In genomic region chr20:34703573-34704176, GRCh38 we compare ENCODE assay signal across 8 cellular contexts. TPM values are rescaled to one million over a fixed set of nuclear protein-coding genes. Genes with fewer than 3 reads are reported as not detected.
A peak's percentile ranks its signal among the peaks of the same experiment; 100 is the strongest.
DNase-seq lines count a peak whose midpoint lies in the region; ATAC-seq and TF ChIP-seq lines count a peak whose summit lies in the region.

No MANE protein-coding gene starts in this region.

- peak overlapping the region; percentile 63 to 79 (median 71) for H3K4me3 ChIP-seq in spleen

- TF ChIP-seq CTCF in spleen (IDR thresholded peaks at IDR 0.05 in 8 of 11, conservative IDR thresholded peaks at IDR 0.05 in 3 of 11), result no peak

- 0 to 2% (median 1%) methylated on average over 27 to 36 of the region's 36 CpGs for WGBS in spleen, 5 donors

- no peak for TF ChIP-seq POLR2A in spleen (IDR thresholded peaks at IDR 0.05)

- intact Hi-C loops in spleen (cut with DNase I; ENCODE audit: low total_unique reads), result no loop called here

- no peaks in the 10 kb centered on the region for H3K9me3 ChIP-seq in spleen

- H3K4me1 ChIP-seq in spleen, result peaks cover 7 to 55% (median 36%) of the 10 kb centered on the region in 6 donors

- no peaks in the 10 kb centered on the region for H3K36me3 ChIP-seq in spleen

- H3K27me3 ChIP-seq in spleen (replicated peaks in 1 of 7), result no peaks in the 10 kb centered on the region

- ATAC-seq in GM21528 (IDR thresholded peaks at IDR 0.05; ENCODE audit: low FRiP score, unreplicated experiment), result no peak

- DNase-seq in DMS79 treated with DMSO at 0.1 percent for 48 hours (lab: John Stamatoyannopoulos, UW), result peak; percentile 15
- DNase-seq in DMS79 (lab: John Stamatoyannopoulos, UW), result no peak
- peak; percentile 27 for DNase-seq in NCI-H345 treated with DMSO at 0.1 percent for 48 hours (lab: John Stamatoyannopoulos, UW; ENCODE audit: unreplicated experiment)
- DNase-seq in astrocyte of the hippocampus (ENCODE audit: low read depth, low spot score), result peak; percentile 48
- DNase-seq in islet precursor cell, result peak; percentile 65
- no peak for DNase-seq in spleen
- DNase-seq in D341Med (ENCODE audit: low spot score), result no peak

- H3K27ac ChIP-seq in spleen, result peak overlapping the region; percentile 82 to 100 (median 99)

RNA-seq across cellular contexts. Expression of gene TP53INP2, which starts 0.5 kb away (rescaled TPM):
- 10 to 100 TPM in 1 of 7 donors, 1 to 10 TPM in 6; 4.8 to 10.6 (median 7.4) TPM for total RNA-seq in spleen
- polyA plus RNA-seq in spleen, result 1 to 10 TPM; 2.0 to 3.0 (median 2.6) TPM

RNA-seq across cellular contexts. Expression of gene PIGU, which starts 26.8 kb away (rescaled TPM):
- 10 to 100 TPM; 10.0 to 20.4 (median 14.2) TPM for total RNA-seq in spleen
- 10 to 100 TPM; 13.3 to 15.2 (median 15.0) TPM for polyA plus RNA-seq in spleen

Comparison
In these comparisons a context has a peak if more than half of its experiments do, and no peak if none do; other contexts are left out.
1. DNase-seq: peak in DMS79 treated with DMSO at 0.1 percent for 48 hours (single experiment), NCI-H345 treated with DMSO at 0.1 percent for 48 hours (single experiment), astrocyte of the hippocampus (single experiment) and islet precursor cell (single experiment); none in DMS79 (single experiment), spleen (single experiment) and D341Med (single experiment).